ENCODE assay signal across 8 cellular contexts in genomic region chr18:59823611-59824195, GRCh38.
DNase-seq lines count a peak whose midpoint lies in the region; ATAC-seq, FAIRE-seq and TF ChIP-seq lines count a peak whose summit lies in the region.

No MANE protein-coding gene starts in this region.

- CTCF ChIA-PET in mammary epithelial cell (lab: Charles Lee; ENCODE audit: low non-redundant PET), result interaction anchor here (0.6 to 2.0 kb wide), 12 partner anchors 41 to 421 kb away, joined by 3 to 25 read pairs (median 7); partner anchors contain the start of gene CCBE1

- no TSS peak for BruUV-seq in mammary epithelial cell (replicated peaks; lab: Mats Ljungman, UMichigan)

- no peaks in the 10 kb centered on the region for H3K4me1 ChIP-seq in KMS-11 (ENCODE audit: low read depth, poor library complexity, severe bottlenecking)
- H3K4me1 ChIP-seq in Peyer's patch, result no peaks in the 10 kb centered on the region
- H3K4me1 ChIP-seq in mammary epithelial cell (ENCODE audit: insufficient read depth, low read length), result no peaks in the 10 kb centered on the region
- no peaks in the 10 kb centered on the region for H3K4me1 ChIP-seq in kidney (ENCODE audit: control insufficient read depth in 1 of 2, insufficient read depth in 1 of 2, low read depth in 1 of 2, low read length in 2 of 2)

- H3K4me2 ChIP-seq in KMS-11 (no peak overlapping the region), mammary epithelial cell (ENCODE audit: insufficient read depth, low read depth, low read length) (no peak overlapping the region)

- no peaks in the 10 kb centered on the region for H3K36me3 ChIP-seq in KMS-11 (ENCODE audit: insufficient read depth)
- H3K36me3 ChIP-seq in Peyer's patch, result no peaks in the 10 kb centered on the region
- no peaks in the 10 kb centered on the region for H3K36me3 ChIP-seq in mammary epithelial cell (ENCODE audit: insufficient read depth, low read length)
- H3K36me3 ChIP-seq in kidney (ENCODE audit: control insufficient read depth in 1 of 2, insufficient read depth in 2 of 2, low read length in 2 of 2), result no peaks in the 10 kb centered on the region

- peak; percentile 88 for DNase-seq in EL
- peak in 2 of 3 donors; percentile 33 to 80 for DNase-seq in Peyer's patch
- peak; percentile 62 for DNase-seq in mammary epithelial cell
- DNase-seq in kidney, result no peak
- DNase-seq in stimulated activated CD4-positive, alpha-beta T cell treated with anti-CD3 and anti-CD28 coated beads, TNF-alpha, amount 100 ng/mL, for 48 hours (ENCODE audit: low read depth in 3 of 3), result peak in 2 of 3 donors; percentile 16 to 40

- dilution Hi-C loops in mammary epithelial cell (cut with HindIII; ENCODE audit: low sequenced_read_pairs), result loop anchor here (5.0 kb wide), 1 partner anchor 191 kb away; no protein-coding TSS in a partner anchor

- H3K27ac ChIP-seq in KMS-11 (no peak overlapping the region), Peyer's patch (no peak overlapping the region), mammary epithelial cell (ENCODE audit: insufficient read depth, low read depth, low read length) (no peak overlapping the region), kidney (ENCODE audit: low read depth in 2 of 2, low read length in 2 of 2) (no peak overlapping the region)

- H3K27me3 ChIP-seq in KMS-11 (ENCODE audit: insufficient read depth, low read depth) (no peaks in the 10 kb centered on the region), Peyer's patch (no peaks in the 10 kb centered on the region), mammary epithelial cell (ENCODE audit: insufficient read depth, low read length) (no peaks in the 10 kb centered on the region)

- TF ChIP-seq CTCF in KMS-11 (conservative IDR thresholded peaks at IDR 0.05; ENCODE audit: low read depth, low read length), result peak; percentile 99
- peak in 4 of 6 experiments; percentile 58 to 84 (median 82) for TF ChIP-seq CTCF in Peyer's patch (IDR thresholded peaks at IDR 0.05)
- TF ChIP-seq CTCF in mammary epithelial cell (conservative IDR thresholded peaks at IDR 0.05 in 1 of 2, IDR thresholded peaks at IDR 0.05 in 1 of 2; ENCODE audit: extremely low read depth in 1 of 2, insufficient read depth in 1 of 2, low read depth in 1 of 2, low read length in 2 of 2), result peak; percentile 90 to 93
- peak; percentile 88 for TF ChIP-seq CTCF in kidney (IDR thresholded peaks at IDR 0.05; ENCODE audit: borderline replicate concordance, extremely low read depth, insufficient read depth)

- ATAC-seq in GM21576 (IDR thresholded peaks at IDR 0.05; ENCODE audit: unreplicated experiment) (peak; percentile 67), GM19324 (IDR thresholded peaks at IDR 0.05; ENCODE audit: low FRiP score, unreplicated experiment) (no peak)

- H2AFZ ChIP-seq in KMS-11 (ENCODE audit: low read depth), result no peak overlapping the region
- H2AFZ ChIP-seq in mammary epithelial cell (ENCODE audit: low read depth, low read length), result no peak overlapping the region

- H3K9me3 ChIP-seq in Peyer's patch, result no peaks in the 10 kb centered on the region
- H3K9me3 ChIP-seq in mammary epithelial cell (replicated peaks; ENCODE audit: insufficient read depth, low read length), result no peaks in the 10 kb centered on the region
- H3K9me3 ChIP-seq in kidney (ENCODE audit: control insufficient read depth in 1 of 2, low read length in 2 of 2), result no peaks in the 10 kb centered on the region

- no peaks in the 10 kb centered on the region for H4K20me1 ChIP-seq in KMS-11 (ENCODE audit: insufficient read depth)
- no peaks in the 10 kb centered on the region for H4K20me1 ChIP-seq in mammary epithelial cell (ENCODE audit: insufficient read depth, low read length)

- H3K79me2 ChIP-seq in KMS-11 (ENCODE audit: insufficient read depth, low read depth), result no peaks in the 10 kb centered on the region
- no peaks in the 10 kb centered on the region for H3K79me2 ChIP-seq in mammary epithelial cell (ENCODE audit: insufficient read depth, low read length)

- H3K9ac ChIP-seq in KMS-11, result no peak overlapping the region
- H3K9ac ChIP-seq in mammary epithelial cell (ENCODE audit: insufficient read depth, low read length), result no peak overlapping the region
- no peak overlapping the region for H3K9ac ChIP-seq in kidney (ENCODE audit: low read length in 2 of 2)

- TF ChIP-seq POLR2A in Peyer's patch (IDR thresholded peaks at IDR 0.05), result no peak

- WGBS in mammary epithelial cell (ENCODE audit: low coverage, missing lambda C conversion rate), result 26% methylated on average over 7 of the region's 12 CpGs

- intact Hi-C loops in mammary epithelial cell (cut with micrococcal nuclease), result loop anchor here (1.0 to 5.0 kb wide), 8 partner anchors 40 to 741 kb away; partner anchors contain the start of gene CCBE1
- intact Hi-C loops in kidney (cut with DNase I), result loop anchor here (10.0 kb wide), 1 partner anchor 379 kb away; no protein-coding TSS in a partner anchor

- in situ Hi-C loops in mammary epithelial cell (cut with MboI; ENCODE audit: low sequenced_read_pairs in 2 of 2), result loop anchor here (5.0 kb wide), 4 partner anchors 126 to 366 kb away; partner anchors contain the start of gene CCBE1 (in 1 of the 2)

- H3K4me3 ChIP-seq in KMS-11 (IDR thresholded peaks at IDR 0.05; ENCODE audit: insufficient read depth, low read depth, low read length) (no peak overlapping the region), Peyer's patch (no peak overlapping the region), mammary epithelial cell (replicated peaks in 1 of 3; ENCODE audit: insufficient read depth in 1 of 3, low read depth in 2 of 3, low read length in 3 of 3) (no peak overlapping the region), kidney (ENCODE audit: low read length in 2 of 2) (no peak overlapping the region)

- FAIRE-seq in kidney (lab: Jason Lieb, UNC), result no peak
